11 cellular contexts compared by ENCODE assay signal in the genomic region with DNA sequence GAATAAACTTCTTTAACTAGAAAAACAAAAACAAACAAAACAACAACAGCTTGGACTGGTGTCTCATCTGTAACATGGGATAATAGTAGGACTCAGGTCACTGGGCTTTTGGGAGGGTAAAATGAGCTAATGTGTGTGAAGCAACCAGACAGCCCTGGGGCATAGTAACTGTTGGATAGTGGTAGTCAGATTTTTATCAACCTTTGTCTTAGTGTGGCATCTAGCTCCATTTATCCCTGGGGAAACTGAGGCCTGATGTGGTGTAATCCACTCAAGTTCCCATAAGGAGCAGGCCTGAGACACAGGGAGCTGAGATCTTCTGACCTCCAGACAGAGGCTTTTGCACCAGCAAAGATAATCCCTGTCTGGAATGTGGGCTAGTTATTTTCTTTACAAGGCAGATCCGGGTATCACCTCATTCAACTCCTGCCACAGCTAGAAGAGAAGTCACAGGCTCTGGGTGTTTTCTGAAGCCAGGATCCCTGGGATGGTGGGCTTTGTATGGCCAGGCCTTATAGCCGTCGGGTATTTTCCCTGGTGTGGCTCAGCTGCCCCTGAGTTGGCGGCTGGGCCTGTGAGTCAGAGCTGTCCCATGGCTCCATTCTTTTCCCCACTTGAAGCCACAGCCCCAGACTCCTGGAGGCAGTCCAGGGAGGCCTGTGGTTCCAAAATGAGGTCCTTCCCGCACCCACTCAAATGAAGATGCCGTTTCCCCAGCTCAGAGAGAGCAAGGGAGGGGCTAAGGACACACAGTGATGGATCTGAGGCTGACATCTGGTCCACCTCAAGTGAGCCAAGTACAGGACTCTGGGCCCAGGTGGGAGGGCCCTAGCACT. TPM values are rescaled to one million over a fixed set of nuclear protein-coding genes. Genes with fewer than 3 reads are reported as not detected.
DNase-seq lines count a peak whose midpoint lies in the region; ATAC-seq lines count a peak whose summit lies in the region.
"Had no signal": no experiment of that assay in that cellular context is flagged by ENCODE, and none has a peak within 500 bp of the region (broad histone marks: within the 10 kb centered on the region; RNA-seq: fewer than 3 reads in every experiment).

No MANE protein-coding gene starts in this region.

- DNase-seq in ELF-1 (ENCODE audit: low read depth, low spot score) (peak; percentile 83), SK-MEL-5 (ENCODE audit: low read depth, low spot score) (peak; percentile 34), foreskin melanocyte (peak; percentile 72), sciatic nerve (ENCODE audit: low spot score) (peak; percentile 72), NCI-H128 (lab: John Stamatoyannopoulos, UW; ENCODE audit: unreplicated experiment) (no peak)
- DNase-seq: midbrain; stimulated activated naive CD4-positive, alpha-beta T cell had no signal

- in situ Hi-C loops in SK-MEL-5 (cut with HindIII; ENCODE audit: low pct_unique_long_range_greater_than_20kb, low sequenced_read_pairs): no loop called here

- intact Hi-C loops in sciatic nerve (cut with DNase I): no loop called here

- peak; percentile 59 for ATAC-seq in sciatic nerve
- ATAC-seq in GM18909 (IDR thresholded peaks at IDR 0.05; ENCODE audit: poor library complexity, unreplicated experiment): no peak
- ATAC-seq in GM18858 (IDR thresholded peaks at IDR 0.05; ENCODE audit: unreplicated experiment): no peak
- no peak for ATAC-seq in HG02981 (IDR thresholded peaks at IDR 0.05; ENCODE audit: unreplicated experiment)
- ATAC-seq: activated naive CD4-positive, alpha-beta T cell treated with anti-CD3 and anti-CD28 coated beads, Interleukin-2, amount 50 U/mL, for 72 hours had no signal

RNA-seq across cellular contexts. Expression of gene CSF1R, which starts 26.1 kb away (rescaled TPM):
- 0.53 TPM in 1 of 2 replicates, not detected in the other for total RNA-seq in SK-MEL-5 (2014; rRNA removed; shearing (Covaris generic))
- 0.21 and 0.29 TPM in 2 replicates for polyA plus RNA-seq in SK-MEL-5 (2015; cell fraction: cytosol; rRNA removed)
- not detected in 2 replicates for polyA plus RNA-seq in SK-MEL-5 (2015; cell fraction: nucleus; rRNA removed)
- total RNA-seq in sciatic nerve: 74.8 TPM

RNA-seq across cellular contexts. Expression of gene PDGFRB, which starts 43.2 kb away (rescaled TPM):
- total RNA-seq in SK-MEL-5 (2014; rRNA removed; shearing (Covaris generic)): 0.11 and 0.32 TPM in 2 replicates
- polyA plus RNA-seq in SK-MEL-5 (2015; cell fraction: cytosol; rRNA removed): 0.65 and 3.3 TPM in 2 replicates
- polyA plus RNA-seq in SK-MEL-5 (2015; cell fraction: nucleus; rRNA removed): 0.26 and 0.95 TPM in 2 replicates
- total RNA-seq in sciatic nerve: 215 TPM

RNA-seq across cellular contexts. Expression of gene CDX1, which starts 54.1 kb away (rescaled TPM):
- not detected in 2 replicates for total RNA-seq in SK-MEL-5 (2014; rRNA removed; shearing (Covaris generic))
- not detected in 2 replicates for polyA plus RNA-seq in SK-MEL-5 (2015; cell fraction: cytosol; rRNA removed)
- not detected in 2 replicates for polyA plus RNA-seq in SK-MEL-5 (2015; cell fraction: nucleus; rRNA removed)
- not detected for total RNA-seq in sciatic nerve
- total RNA-seq: activated naive CD4-positive, alpha-beta T cell treated with anti-CD3 and anti-CD28 coated beads, Interleukin-2, amount 50 U/mL, for 72 hours had no signal

Comparison
In these comparisons a context has a peak if more than half of its experiments do, and no peak if none do; other contexts are left out.
1. RNA of gene CSF1R, which starts 26.1 kb away (total RNA-seq): 74.8 TPM in sciatic nerve (single experiment); 0.53 TPM in SK-MEL-5; every median in the first group is over 10 times any median in the second.
2. RNA of gene PDGFRB, which starts 43.2 kb away (total RNA-seq): 215 TPM in sciatic nerve (single experiment); 0.11 to 0.32 TPM in SK-MEL-5; every median in the first group is over 100 times any median in the second.